ENCODE assay signal across 1 cellular context in genomic region chr1:155910621-155911121, GRCh38.
TF ChIP-seq lines count a peak whose summit lies in the region.

No MANE protein-coding gene starts in this region.

TF ChIP-seq in SK-N-SH, 30 proteins besides CTCF, POLR2A, EP300 and RAD21 (continued from another document):
- TF ChIP-seq USF2 (IDR thresholded peaks at IDR 0.05; ENCODE audit: borderline replicate concordance, low read depth, low read length) (no peak), EZH2phosphoT487 (IDR thresholded peaks at IDR 0.05; ENCODE audit: borderline replicate concordance, low read depth) (no peak), USF1 (IDR thresholded peaks at IDR 0.05; ENCODE audit: borderline replicate concordance, low read depth) (peak; percentile 79), SIN3A (IDR thresholded peaks at IDR 0.05; ENCODE audit: borderline replicate concordance, low read depth, low read length) (0 out of 2 replicates have a peak, but pooled peaks have one; percentile 42)
